In genomic region chr16:85162478-85163277, GRCh38 we compare ENCODE assay signal across 1 cellular context.
TF ChIP-seq lines count a peak whose summit lies in the region.

No MANE protein-coding gene starts in this region.

TF ChIP-seq in HepG2, 621 proteins besides CTCF, POLR2A, EP300 and RAD21 (continued from another document and continues in another):
- peak; percentile 77 for TF ChIP-seq UBTF (CRISPR knock-in tag; IDR thresholded peaks at IDR 0.05)
- no peak for TF ChIP-seq ZNF562 (CRISPR knock-in tag; IDR thresholded peaks at IDR 0.05; ENCODE audit: borderline replicate concordance)
- peak; percentile 29 for TF ChIP-seq ASH2L (IDR thresholded peaks at IDR 0.05; ENCODE audit: insufficient read length, low read depth, low read length)
- TF ChIP-seq TP53 (CRISPR knock-in tag; conservative IDR thresholded peaks at IDR 0.05): no peak
- peak; percentile 22; the same call in 1 of the 2 replicates for TF ChIP-seq KDM2A (CRISPR knock-in tag; IDR thresholded peaks at IDR 0.05; ENCODE audit: borderline replicate concordance, low read depth)
- TF ChIP-seq RCOR2 (CRISPR knock-in tag; IDR thresholded peaks at IDR 0.05): no peak
- no peak for TF ChIP-seq SKIL (CRISPR knock-in tag; IDR thresholded peaks at IDR 0.05; ENCODE audit: borderline replicate concordance)
- no peak for TF ChIP-seq ZSCAN30 (CRISPR knock-in tag; IDR thresholded peaks at IDR 0.05)
- no peak for TF ChIP-seq POLR2G (IDR thresholded peaks at IDR 0.05; ENCODE audit: low read depth, low read length)
- TF ChIP-seq ZNF576 (CRISPR knock-in tag; IDR thresholded peaks at IDR 0.05): 0 out of 2 replicates have a peak, but pooled peaks have one; percentile 25
- peak; percentile 44; the same call in 1 of the 2 replicates for TF ChIP-seq NFKB2 (CRISPR knock-in tag; IDR thresholded peaks at IDR 0.05; ENCODE audit: borderline replicate concordance)
- no peak for TF ChIP-seq REPIN1 (CRISPR knock-in tag; IDR thresholded peaks at IDR 0.05; ENCODE audit: borderline replicate concordance, low read depth)
- no peak for TF ChIP-seq ZNF577 (CRISPR knock-in tag; IDR thresholded peaks at IDR 0.05; ENCODE audit: borderline replicate concordance, low read depth)
- TF ChIP-seq XRCC5 (optimal IDR thresholded peaks at IDR 0.05; ENCODE audit: low read length): peak; percentile 43
- TF ChIP-seq ZBTB42 (CRISPR knock-in tag; IDR thresholded peaks at IDR 0.05): 0 out of 2 replicates have a peak, but pooled peaks have one; percentile 39
- TF ChIP-seq TFE3 (CRISPR knock-in tag; IDR thresholded peaks at IDR 0.05): no peak
- TF ChIP-seq KLF16 (CRISPR knock-in tag; IDR thresholded peaks at IDR 0.05): no peak
- TF ChIP-seq ZNF788 (CRISPR knock-in tag; IDR thresholded peaks at IDR 0.05; ENCODE audit: borderline replicate concordance): 0 out of 2 replicates have a peak, but pooled peaks have one; percentile 38
- TF ChIP-seq NR1H2 (CRISPR knock-in tag; IDR thresholded peaks at IDR 0.05; ENCODE audit: borderline replicate concordance, low read depth): no peak
- TF ChIP-seq ZNF121 (CRISPR knock-in tag; IDR thresholded peaks at IDR 0.05): peak; percentile 94
- TF ChIP-seq NBN (conservative IDR thresholded peaks at IDR 0.05): no peak
- TF ChIP-seq XBP1 (CRISPR knock-in tag; IDR thresholded peaks at IDR 0.05): no peak
- TF ChIP-seq IKZF5 (CRISPR knock-in tag; IDR thresholded peaks at IDR 0.05): no peak
- TF ChIP-seq ELF4 (CRISPR knock-in tag; IDR thresholded peaks at IDR 0.05; ENCODE audit: borderline replicate concordance): no peak
- TF ChIP-seq ZNF430 (CRISPR knock-in tag; IDR thresholded peaks at IDR 0.05): 0 out of 2 replicates have a peak, but pooled peaks have one; percentile 25
- peak; percentile 47 for TF ChIP-seq SALL1 (CRISPR knock-in tag; IDR thresholded peaks at IDR 0.05)
- TF ChIP-seq ZXDC (CRISPR knock-in tag; IDR thresholded peaks at IDR 0.05): no peak
- TF ChIP-seq SRY (CRISPR knock-in tag; IDR thresholded peaks at IDR 0.05): peak; percentile 72; the same call in 1 of the 2 replicates
- 0 out of 2 replicates have a peak, but pooled peaks have one; percentile 28 for TF ChIP-seq ZNF3 (CRISPR knock-in tag; IDR thresholded peaks at IDR 0.05)
- peak; percentile 39; the same call in 1 of the 2 replicates for TF ChIP-seq ARID4A (CRISPR knock-in tag; IDR thresholded peaks at IDR 0.05; ENCODE audit: borderline replicate concordance)
- TF ChIP-seq ZBTB8A (CRISPR knock-in tag; IDR thresholded peaks at IDR 0.05; ENCODE audit: borderline replicate concordance, low read depth): no peak
- TF ChIP-seq SAP130 (CRISPR knock-in tag; IDR thresholded peaks at IDR 0.05; ENCODE audit: low read depth): peak; percentile 13
- peak; percentile 34; the same call in 1 of the 2 replicates for TF ChIP-seq MYC (CRISPR knock-in tag; IDR thresholded peaks at IDR 0.05; ENCODE audit: borderline replicate concordance)
- no peak for TF ChIP-seq ZNF17 (CRISPR knock-in tag; IDR thresholded peaks at IDR 0.05)
- no peak for TF ChIP-seq ZNF232 (CRISPR knock-in tag; IDR thresholded peaks at IDR 0.05; ENCODE audit: borderline replicate concordance)
- TF ChIP-seq ZBTB7B (CRISPR knock-in tag; IDR thresholded peaks at IDR 0.05): peak; percentile 65; the same call in 1 of the 2 replicates
- peak; percentile 50; the same call in 1 of the 2 replicates for TF ChIP-seq ZNF263 (CRISPR knock-in tag; IDR thresholded peaks at IDR 0.05)
- TF ChIP-seq HNF1A (IDR thresholded peaks at IDR 0.05; ENCODE audit: low read depth): no peak
- no peak for TF ChIP-seq HNF1A (CRISPR knock-in tag; IDR thresholded peaks at IDR 0.05; ENCODE audit: borderline replicate concordance)
- TF ChIP-seq TFDP2 (CRISPR knock-in tag; IDR thresholded peaks at IDR 0.05): 0 out of 2 replicates have a peak, but pooled peaks have one; percentile 24
